In genomic region chr9:124392855-124393460, GRCh38 we compare ENCODE assay signal across 1 cellular context.
TF ChIP-seq lines count a peak whose summit lies in the region.

No MANE protein-coding gene starts in this region.

TF ChIP-seq in WTC11, 78 proteins besides CTCF, POLR2A, EP300 and RAD21 (continued from another document):
- TF ChIP-seq ZNF512 (CRISPR knock-in tag; IDR thresholded peaks at IDR 0.05; ENCODE audit: borderline replicate concordance) (no peak), GABPB1 (CRISPR knock-in tag; IDR thresholded peaks at IDR 0.05) (no peak), FOXP4 (CRISPR knock-in tag; IDR thresholded peaks at IDR 0.05) (no peak)
